11 cellular contexts compared by ENCODE assay signal in genomic region chr11:5691238-5691962, GRCh38. TPM values are rescaled to one million over a fixed set of nuclear protein-coding genes. Genes with fewer than 3 reads are reported as not detected.
DNase-seq lines count a peak whose midpoint lies in the region; ATAC-seq, FAIRE-seq and TF ChIP-seq lines count a peak whose summit lies in the region.
"Not testable (repeated sequence)": the region's sequence is repeated elsewhere in the genome, so short reads cannot be mapped to it uniquely, and the experiment has no call there.
"Had no signal": no experiment of that assay in that cellular context is flagged by ENCODE, and none has a peak within 500 bp of the region (broad histone marks: within the 10 kb centered on the region; RNA-seq: fewer than 3 reads in every experiment).

No MANE protein-coding gene starts in this region.

- H3K27ac Mint-ChIP-seq in activated T-cell treated with anti-CD3 and anti-CD28 coated beads, Interleukin-2, amount 50 U/mL, for 24 hours: peak overlapping the region; percentile 94
- peak overlapping the region; percentile 96 for H3K27ac Mint-ChIP-seq in mesothelial cell of epicardium

- H3K27ac ChIP-seq in DND-41 (ENCODE audit: low read length) (peak overlapping the region; percentile 87), skeletal muscle tissue (ENCODE audit: low read depth, low read length) (peak overlapping the region; percentile 83), urinary bladder (ENCODE audit: low read depth) (peak overlapping the region; percentile 73)

- peaks cover 36% of the 10 kb centered on the region for H3K79me2 ChIP-seq in DND-41 (ENCODE audit: insufficient read depth, low read length)

- H3K4me3 Mint-ChIP-seq in activated T-cell treated with anti-CD3 and anti-CD28 coated beads, Interleukin-2, amount 50 U/mL, for 24 hours: peak overlapping the region; percentile 83
- H3K4me3 Mint-ChIP-seq in mesothelial cell of epicardium: peak overlapping the region; percentile 45

- TF ChIP-seq POLR2A in NB4 (IDR thresholded peaks at IDR 0.05; ENCODE audit: extremely low read depth, insufficient read length): not testable (repeated sequence)

- not testable (repeated sequence) for FAIRE-seq in bronchial epithelial cell (lab: Jason Lieb, UNC)

- H3K9ac ChIP-seq in DND-41 (ENCODE audit: low read depth, low read length): peak overlapping the region; percentile 62
- peak overlapping the region in 2 of 3 donors; percentile 35 to 52 for H3K9ac ChIP-seq in skeletal muscle tissue (ENCODE audit: low read depth in 1 of 3, low read length in 3 of 3)

- DNase-seq in DND-41; NB4 (ENCODE audit: low read depth); activated T-cell treated with anti-CD3 and anti-CD28 coated beads, Interleukin-2, amount 50 U/mL, for 24 hours; bronchial epithelial cell (ENCODE audit: low read depth); fibroblast of the aortic adventitia (ENCODE audit: low read depth); mesothelial cell of epicardium (ENCODE audit: low spot score in 2 of 2, unreplicated experiment in 2 of 2): not testable (repeated sequence)

- not testable (repeated sequence) for H4K20me1 ChIP-seq in DND-41 (ENCODE audit: insufficient read depth, low read length)

- not testable (repeated sequence) for H3K27me3 Mint-ChIP-seq in activated T-cell treated with anti-CD3 and anti-CD28 coated beads, Interleukin-2, amount 50 U/mL, for 24 hours; mesothelial cell of epicardium (ENCODE audit: low read depth)

- H2AFZ ChIP-seq in DND-41 (ENCODE audit: low read depth, low read length): peak overlapping the region; percentile 69

- H3K4me1 Mint-ChIP-seq in activated T-cell treated with anti-CD3 and anti-CD28 coated beads, Interleukin-2, amount 50 U/mL, for 24 hours (ENCODE audit: low read depth): peaks cover 70% of the 10 kb centered on the region
- peaks cover 28% of the 10 kb centered on the region for H3K4me1 Mint-ChIP-seq in mesothelial cell of epicardium

- TF ChIP-seq CTCF in DND-41 (IDR thresholded peaks at IDR 0.05; ENCODE audit: borderline replicate concordance, extremely low read depth, low read length, poor library complexity, severe bottlenecking); NB4 (IDR thresholded peaks at IDR 0.05; ENCODE audit: low read depth, low read length); bronchial epithelial cell (IDR thresholded peaks at IDR 0.05; ENCODE audit: insufficient read depth, low read length, severe bottlenecking); fibroblast of the aortic adventitia (IDR thresholded peaks at IDR 0.05; ENCODE audit: insufficient read depth, low read length); mesothelial cell of epicardium (IDR thresholded peaks at IDR 0.05; ENCODE audit: unreplicated experiment): not testable (repeated sequence)

- peaks cover 25% of the 10 kb centered on the region for H3K36me3 Mint-ChIP-seq in activated T-cell treated with anti-CD3 and anti-CD28 coated beads, Interleukin-2, amount 50 U/mL, for 24 hours (ENCODE audit: low read depth)
- H3K36me3 Mint-ChIP-seq in mesothelial cell of epicardium: not testable (repeated sequence)

- H3K4me1 ChIP-seq in DND-41 (ENCODE audit: insufficient read depth, low read length): peaks cover 39% of the 10 kb centered on the region
- not testable (repeated sequence) for H3K4me1 ChIP-seq in skeletal muscle tissue (ENCODE audit: control insufficient read depth in 3 of 3, insufficient read depth in 3 of 3, low read length in 3 of 3); urinary bladder (ENCODE audit: insufficient read depth)

- not testable (repeated sequence) for H3K9me3 ChIP-seq in DND-41 (ENCODE audit: insufficient read depth, low read length, severe bottlenecking); skeletal muscle tissue (ENCODE audit: control insufficient read depth in 3 of 3, low read length in 3 of 3)

- H3K27me3 ChIP-seq in DND-41 (ENCODE audit: insufficient read depth, low read length, poor library complexity); bronchial epithelial cell (ENCODE audit: control insufficient read depth, insufficient read depth, low read length); skeletal muscle tissue (ENCODE audit: control insufficient read depth in 3 of 3, insufficient read depth in 3 of 3, low read length in 3 of 3): not testable (repeated sequence)

- H3K4me3 ChIP-seq in DND-41 (ENCODE audit: low read depth in 1 of 2, low read length in 2 of 2): peak overlapping the region; percentile 25 to 60; a peak in 3 of 4 replicates
- H3K4me3 ChIP-seq in NB4 (ENCODE audit: low read depth, low read length): peak overlapping the region; percentile 59
- peak overlapping the region; percentile 42 for H3K4me3 ChIP-seq in bronchial epithelial cell (ENCODE audit: low read depth, low read length)
- peak overlapping the region; percentile 59 for H3K4me3 ChIP-seq in fibroblast of the aortic adventitia (ENCODE audit: low read depth, low read length)
- H3K4me3 ChIP-seq in skeletal muscle tissue (ENCODE audit: low read length in 3 of 3): peak overlapping the region; percentile 62 to 64 (median 63)
- H3K4me3 ChIP-seq in urinary bladder (ENCODE audit: low read depth, low read length): peak overlapping the region; percentile 54

- peak overlapping the region; percentile 74 for H3K4me2 ChIP-seq in DND-41 (ENCODE audit: insufficient read depth, low read length)

- not testable (repeated sequence) for H3K9me3 Mint-ChIP-seq in activated T-cell treated with anti-CD3 and anti-CD28 coated beads, Interleukin-2, amount 50 U/mL, for 24 hours; mesothelial cell of epicardium

- not testable (repeated sequence) for ATAC-seq in DND-41 (ENCODE audit: insufficient read depth, low read depth)

- not testable (repeated sequence) for H3K36me3 ChIP-seq in DND-41 (ENCODE audit: insufficient read depth, low read length); bronchial epithelial cell (ENCODE audit: control insufficient read depth, insufficient read depth, low read length); skeletal muscle tissue (ENCODE audit: control insufficient read depth in 3 of 3, insufficient read depth in 3 of 3, low read length in 3 of 3); urinary bladder (ENCODE audit: insufficient read depth)

- WGBS in urinary bladder: 79% methylated on average over 12 of the region's 12 CpGs

RNA-seq across cellular contexts. Expression of gene TRIM22, which starts 1.8 kb away (rescaled TPM):
- total RNA-seq in bronchial epithelial cell: 11.1 and 28.3 TPM in 2 replicates
- total RNA-seq in fibroblast of the aortic adventitia (ENCODE audit: low replicate concordance): 73.8 and 93.1 TPM in 2 replicates
- 45.8 to 52.1 TPM (median 50.9 TPM) in 3 replicates for total RNA-seq in mesothelial cell of epicardium
- 13.0 TPM for total RNA-seq in skeletal muscle tissue
- 49.1 TPM for total RNA-seq in urinary bladder
- 33.3 TPM for polyA plus RNA-seq in urinary bladder

RNA-seq across cellular contexts. Expression of gene TRIM5, which starts 6.5 kb away (rescaled TPM):
- total RNA-seq in bronchial epithelial cell (24.8 and 32.9 TPM in 2 replicates), fibroblast of the aortic adventitia (ENCODE audit: low replicate concordance) (32.5 and 38.5 TPM in 2 replicates), mesothelial cell of epicardium (67.0 to 74.0 TPM (median 68.5 TPM) in 3 replicates), skeletal muscle tissue (12.5 TPM), urinary bladder (39.6 TPM)
- 11.1 TPM for polyA plus RNA-seq in urinary bladder

RNA-seq across cellular contexts. Expression of gene OR56B1, which starts 44.8 kb away (rescaled TPM):
- total RNA-seq in bronchial epithelial cell (not detected in 2 replicates), fibroblast of the aortic adventitia (ENCODE audit: low replicate concordance) (not detected in 2 replicates), mesothelial cell of epicardium (0.11 TPM in 1 of 3 replicates, not detected in the others), skeletal muscle tissue (not detected), urinary bladder (0.11 TPM)
- not detected for polyA plus RNA-seq in urinary bladder
- total RNA-seq: cerebellum, renal cortical epithelial cell, SJCRH30 had no signal
